ENCODE assay signal across 1 cellular context in genomic region chrX:72269671-72270251, GRCh38.
TF ChIP-seq lines count a peak whose summit lies in the region.

No MANE protein-coding gene starts in this region.

TF ChIP-seq in SK-N-SH treated with all-trans-retinoic acid at 6 μM for 48 hours, 23 proteins besides CTCF, POLR2A, EP300 and RAD21 (continued from another document):
- no peak for TF ChIP-seq CSRNP3 (CRISPR knock-in tag; IDR thresholded peaks at IDR 0.05)
